In genomic region chr22:50371101-50371648, GRCh38 we compare ENCODE assay signal across 1 cellular context.
TF ChIP-seq lines count a peak whose summit lies in the region.

No MANE protein-coding gene starts in this region.

TF ChIP-seq in HepG2, 621 proteins besides CTCF, POLR2A, EP300 and RAD21:
- TF ChIP-seq ISL2 (CRISPR knock-in tag; IDR thresholded peaks at IDR 0.05): no peak
- TF ChIP-seq ZNF121 (CRISPR knock-in tag; IDR thresholded peaks at IDR 0.05): peak; percentile 81
